In the genomic region with DNA sequence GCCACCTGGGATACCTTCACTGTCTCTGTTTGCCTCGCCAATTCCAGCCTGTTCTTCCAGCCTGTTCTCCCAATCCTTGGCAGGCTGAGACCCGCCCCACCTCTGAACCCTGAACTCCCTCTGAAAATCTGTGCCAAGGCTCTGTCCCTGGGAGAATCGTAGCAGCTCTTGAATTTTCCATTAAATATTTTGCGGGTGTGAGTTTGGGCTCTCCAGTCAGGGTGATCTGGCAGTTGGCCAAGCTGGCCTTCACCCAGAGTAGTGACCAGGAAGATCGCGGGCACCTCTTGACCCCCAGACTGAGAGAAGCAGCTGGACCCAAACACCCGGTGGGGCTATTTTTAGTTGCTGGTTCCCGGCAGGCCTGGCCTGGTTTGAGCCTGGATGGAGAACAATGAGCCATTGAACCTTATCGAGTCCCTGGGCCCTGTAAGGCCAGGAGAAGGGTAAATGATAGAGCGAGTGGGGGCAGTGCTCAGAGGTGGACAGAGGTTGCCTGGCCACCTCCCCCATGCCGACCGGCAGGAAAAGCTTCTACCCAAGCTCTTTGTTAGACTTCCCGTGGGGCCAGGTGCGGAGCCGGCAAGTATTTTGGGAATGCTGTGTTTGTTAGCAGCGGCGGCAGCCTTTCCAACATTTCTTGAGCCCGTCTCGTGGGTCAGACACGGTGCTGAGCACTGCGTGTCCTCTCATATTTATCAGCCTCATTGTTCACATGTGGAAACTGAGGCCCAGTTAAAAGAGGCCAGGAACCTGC, we compare ENCODE assay signal across 10 cellular contexts.
DNase-seq lines count a peak whose midpoint lies in the region; ATAC-seq and TF ChIP-seq lines count a peak whose summit lies in the region.
"Had no signal": no experiment of that assay in that cellular context is flagged by ENCODE, and none has a peak within 500 bp of the region (broad histone marks: within the 10 kb centered on the region; RNA-seq: fewer than 3 reads in every experiment).

No MANE protein-coding gene starts in this region.

- CTCF ChIA-PET in activated CD4-positive, alpha-beta memory T cell treated with anti-CD3 and anti-CD28 coated beads, Interleukin-2, amount 10 ng/mL, durations not matched to agents 7 days and 5 days (lab: Charles Lee) = interaction anchor here (1.1 kb wide), 1 partner anchor 48 kb away, joined by 3 read pairs; no protein-coding TSS in a partner anchor

- no peaks in the 10 kb centered on the region for H3K9me3 Mint-ChIP-seq in chondrocyte (ENCODE audit: low read depth)
- H3K9me3 Mint-ChIP-seq in activated CD4-positive, alpha-beta memory T cell treated with anti-CD3 and anti-CD28 coated beads, Interleukin-2, amount 10 ng/mL, durations not matched to agents 7 days and 5 days = no peaks in the 10 kb centered on the region
- H3K9me3 Mint-ChIP-seq: CD4-positive, CD25-positive, alpha-beta regulatory T cell had no signal

- peak overlapping the region; percentile 63 for H3K27ac Mint-ChIP-seq in chondrocyte (ENCODE audit: unreplicated experiment)
- no peak overlapping the region for H3K27ac Mint-ChIP-seq in activated CD4-positive, alpha-beta memory T cell treated with anti-CD3 and anti-CD28 coated beads, Interleukin-2, amount 10 ng/mL, durations not matched to agents 7 days and 5 days

- no peak for ATAC-seq in GM18867 (IDR thresholded peaks at IDR 0.05; ENCODE audit: unreplicated experiment)

- no peak overlapping the region for H3K4me3 Mint-ChIP-seq in chondrocyte (ENCODE audit: unreplicated experiment)
- H3K4me3 Mint-ChIP-seq in activated CD4-positive, alpha-beta memory T cell treated with anti-CD3 and anti-CD28 coated beads, Interleukin-2, amount 10 ng/mL, durations not matched to agents 7 days and 5 days = no peak overlapping the region
- H3K4me3 Mint-ChIP-seq: CD4-positive, CD25-positive, alpha-beta regulatory T cell had no signal

- TF ChIP-seq CTCF in chondrocyte (IDR thresholded peaks at IDR 0.05) = no peak

- H3K4me1 Mint-ChIP-seq in chondrocyte (ENCODE audit: low read depth) = peaks cover 28% of the 10 kb centered on the region
- peaks cover 3% of the 10 kb centered on the region for H3K4me1 Mint-ChIP-seq in activated CD4-positive, alpha-beta memory T cell treated with anti-CD3 and anti-CD28 coated beads, Interleukin-2, amount 10 ng/mL, durations not matched to agents 7 days and 5 days
- H3K4me1 Mint-ChIP-seq: CD4-positive, CD25-positive, alpha-beta regulatory T cell had no signal

- peak; percentile 17 for DNase-seq in HT-29 (ENCODE audit: low spot score)
- peak; percentile 67 for DNase-seq in chondrocyte (ENCODE audit: low spot score)
- DNase-seq in islet precursor cell = peak; percentile 96
- peak; percentile 95 for DNase-seq in pulmonary artery endothelial cell (ENCODE audit: low read depth, low spot score)
- no peak for DNase-seq in SW480 (ENCODE audit: low spot score)
- DNase-seq in activated CD4-positive, alpha-beta memory T cell treated with anti-CD3 and anti-CD28 coated beads, Interleukin-2, amount 10 ng/mL, durations not matched to agents 7 days and 5 days = no peak
- no peak for DNase-seq in activated CD8-positive, alpha-beta memory T cell treated with anti-CD3 and anti-CD28 coated beads for 24 hours
- DNase-seq: CD4-positive, CD25-positive, alpha-beta regulatory T cell; NCI-H2227 treated with DMSO at 0.1 percent for 48 hours had no signal

- no peaks in the 10 kb centered on the region for H3K27me3 Mint-ChIP-seq in chondrocyte (ENCODE audit: low read depth)
- H3K27me3 Mint-ChIP-seq in activated CD4-positive, alpha-beta memory T cell treated with anti-CD3 and anti-CD28 coated beads, Interleukin-2, amount 10 ng/mL, durations not matched to agents 7 days and 5 days = no peaks in the 10 kb centered on the region
- H3K27me3 Mint-ChIP-seq: CD4-positive, CD25-positive, alpha-beta regulatory T cell had no signal

- H3K36me3 Mint-ChIP-seq in chondrocyte (ENCODE audit: low read depth) = no peaks in the 10 kb centered on the region
- no peaks in the 10 kb centered on the region for H3K36me3 Mint-ChIP-seq in activated CD4-positive, alpha-beta memory T cell treated with anti-CD3 and anti-CD28 coated beads, Interleukin-2, amount 10 ng/mL, durations not matched to agents 7 days and 5 days (ENCODE audit: low read depth)
- H3K36me3 Mint-ChIP-seq: CD4-positive, CD25-positive, alpha-beta regulatory T cell had no signal

- POLR2A ChIA-PET in activated CD4-positive, alpha-beta memory T cell treated with anti-CD3 and anti-CD28 coated beads, Interleukin-2, amount 10 ng/mL, durations not matched to agents 7 days and 5 days (lab: Charles Lee) = no interaction called here

Comparison
In these comparisons a context has a peak if more than half of its experiments do, and no peak if none do; other contexts are left out.
1. DNase-seq: peak in HT-29 (single experiment), chondrocyte (single experiment), islet precursor cell (single experiment) and pulmonary artery endothelial cell (single experiment); none in SW480 (single experiment), activated CD4-positive, alpha-beta memory T cell treated with anti-CD3 and anti-CD28 coated beads, Interleukin-2, amount 10 ng/mL, durations not matched to agents 7 days and 5 days (single experiment) and activated CD8-positive, alpha-beta memory T cell treated with anti-CD3 and anti-CD28 coated beads for 24 hours (single experiment).